18 cellular contexts compared by ENCODE assay signal in the genomic region with DNA sequence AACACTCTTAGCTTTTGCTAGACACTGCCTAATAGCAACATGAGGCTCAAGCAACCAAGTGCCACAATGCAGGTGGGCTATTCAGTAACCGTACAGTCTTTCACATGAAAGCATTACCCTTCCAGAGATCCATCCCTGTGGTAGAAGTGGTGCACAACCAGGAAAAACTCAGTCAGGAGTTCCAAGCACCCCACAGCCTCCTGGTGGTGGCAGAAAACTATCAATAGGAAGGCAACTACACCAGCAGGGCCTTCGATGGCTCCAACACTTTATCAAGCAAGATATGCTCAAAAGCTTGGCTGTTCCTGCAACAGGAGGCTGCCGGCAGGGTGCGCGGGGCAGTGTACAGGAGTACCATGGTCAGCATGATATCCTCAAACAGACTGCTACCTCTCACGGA.
"Had no signal": no experiment of that assay in that cellular context is flagged by ENCODE, and none has a peak within 500 bp of the region (broad histone marks: within the 10 kb centered on the region; RNA-seq: fewer than 3 reads in every experiment).

No MANE protein-coding gene starts in this region.

- H3K4me3 ChIP-seq: coronary artery, heart left ventricle, skin epidermis, testis, tibial nerve, upper lobe of right lung had no signal

- H3K4me1 ChIP-seq: heart left ventricle, testis, tibial nerve, upper lobe of right lung had no signal

- H3K4me1 Mint-ChIP-seq: naive thymus-derived CD4-positive, alpha-beta T cell; nephron progenitor cell; stimulated activated naive B cell treated with anti-CD40 and anti-IgM and Interleukin-4, amounts not matched to agents 10 μg/mL and 1 μg/mL and 100 μg/mL, for 72 hours; stimulated activated naive CD8-positive, alpha-beta T cell treated with anti-CD3 and anti-CD28 coated beads, Interleukin-15, amount 100 ng/mL, for 72 hours had no signal

- H3K27me3 ChIP-seq: heart left ventricle, neutrophil, testis, tibial nerve, upper lobe of right lung had no signal

- H3K27ac Mint-ChIP-seq: naive thymus-derived CD4-positive, alpha-beta T cell; nephron progenitor cell; stimulated activated naive B cell treated with anti-CD40 and anti-IgM and Interleukin-4, amounts not matched to agents 10 μg/mL and 1 μg/mL and 100 μg/mL, for 72 hours; stimulated activated naive CD8-positive, alpha-beta T cell treated with anti-CD3 and anti-CD28 coated beads, Interleukin-15, amount 100 ng/mL, for 72 hours had no signal

- H3K4me3 Mint-ChIP-seq: naive thymus-derived CD4-positive, alpha-beta T cell; nephron progenitor cell; stimulated activated naive B cell treated with anti-CD40 and anti-IgM and Interleukin-4, amounts not matched to agents 10 μg/mL and 1 μg/mL and 100 μg/mL, for 72 hours; stimulated activated naive CD8-positive, alpha-beta T cell treated with anti-CD3 and anti-CD28 coated beads, Interleukin-15, amount 100 ng/mL, for 72 hours had no signal

- H3K36me3 Mint-ChIP-seq: stimulated activated naive B cell treated with anti-CD40 and anti-IgM and Interleukin-4, amounts not matched to agents 10 μg/mL and 1 μg/mL and 100 μg/mL, for 72 hours had no signal

- ATAC-seq: heart left ventricle; naive thymus-derived CD4-positive, alpha-beta T cell; sciatic nerve; stimulated activated naive B cell treated with anti-CD40 and anti-IgM and Interleukin-4, amounts not matched to agents 10 μg/mL and 1 μg/mL and 100 μg/mL, for 72 hours; stimulated activated naive CD8-positive, alpha-beta T cell treated with anti-CD3 and anti-CD28 coated beads, Interleukin-15, amount 100 ng/mL, for 72 hours; upper lobe of right lung had no signal

- H3K27ac ChIP-seq: coronary artery, heart left ventricle, neutrophil, skin epidermis, testis, tibial nerve, upper lobe of right lung had no signal

- H3K27me3 Mint-ChIP-seq: naive thymus-derived CD4-positive, alpha-beta T cell; stimulated activated naive B cell treated with anti-CD40 and anti-IgM and Interleukin-4, amounts not matched to agents 10 μg/mL and 1 μg/mL and 100 μg/mL, for 72 hours; stimulated activated naive CD8-positive, alpha-beta T cell treated with anti-CD3 and anti-CD28 coated beads, Interleukin-15, amount 100 ng/mL, for 72 hours had no signal

- H3K9me3 ChIP-seq: neutrophil, testis, tibial nerve, upper lobe of right lung had no signal

- H3K9me3 Mint-ChIP-seq: nephron progenitor cell had no signal

- DNase-seq: effector CD4-positive, alpha-beta T cell; heart left ventricle; hypothalamus; kidney glomerular epithelial cell; naive thymus-derived CD4-positive, alpha-beta T cell; nephron progenitor cell; posterior cingulate gyrus; stimulated activated CD4-positive, alpha-beta T cell treated with anti-CD3 and anti-CD28 coated beads, Interleukin-2, amount 100 ng/mL, for 24 hours; stimulated activated CD4-positive, alpha-beta T cell treated with anti-CD3 and anti-CD28 coated beads, Interleukin-4, amount 100 ng/mL, for 4 hours; stimulated activated naive B cell treated with anti-CD40 and anti-IgM and Interleukin-4, amounts not matched to agents 10 μg/mL and 1 μg/mL and 100 μg/mL, for 72 hours; stimulated activated naive CD8-positive, alpha-beta T cell treated with anti-CD3 and anti-CD28 coated beads, Interleukin-15, amount 100 ng/mL, for 72 hours; testis; upper lobe of right lung had no signal

- H3K36me3 ChIP-seq: heart left ventricle, neutrophil, tibial nerve, upper lobe of right lung had no signal
